ENCODE assay signal across 1 cellular context in the genomic region with DNA sequence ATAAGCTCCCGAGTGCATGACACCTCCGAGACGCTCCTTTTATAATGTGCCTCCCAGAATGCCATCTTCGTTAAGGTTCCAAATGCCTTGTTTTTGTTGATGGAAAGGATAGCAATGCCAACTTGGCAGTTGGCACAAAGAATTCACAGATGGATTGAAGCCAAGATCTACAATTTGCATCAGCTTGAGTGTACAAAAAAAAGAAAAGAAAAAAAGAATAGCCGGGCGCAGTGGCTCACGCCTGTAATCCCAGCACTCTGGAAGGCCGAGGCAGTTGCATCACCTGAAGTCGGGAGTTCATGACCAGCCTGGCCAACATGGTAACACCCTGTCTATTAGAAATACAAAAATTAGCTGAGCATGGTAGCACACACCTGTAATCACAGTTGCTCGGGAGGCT.
TF ChIP-seq lines count a peak whose summit lies in the region.

No MANE protein-coding gene starts in this region.

TF ChIP-seq in WTC11, 78 proteins besides CTCF, POLR2A, EP300 and RAD21 (continued from another document):
- no peak for TF ChIP-seq CREM (CRISPR knock-in tag; IDR thresholded peaks at IDR 0.05)
- TF ChIP-seq, protein P1, sequence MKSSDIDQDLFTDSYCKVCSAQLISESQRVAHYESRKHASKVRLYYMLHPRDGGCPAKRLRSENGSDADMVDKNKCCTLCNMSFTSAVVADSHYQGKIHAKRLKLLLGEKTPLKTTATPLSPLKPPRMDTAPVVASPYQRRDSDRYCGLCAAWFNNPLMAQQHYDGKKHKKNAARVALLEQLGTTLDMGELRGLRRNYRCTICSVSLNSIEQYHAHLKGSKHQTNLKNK (CRISPR knock-in tag; IDR thresholded peaks at IDR 0.05) = no peak
